ENCODE assay signal across 17 cellular contexts in the genomic region with DNA sequence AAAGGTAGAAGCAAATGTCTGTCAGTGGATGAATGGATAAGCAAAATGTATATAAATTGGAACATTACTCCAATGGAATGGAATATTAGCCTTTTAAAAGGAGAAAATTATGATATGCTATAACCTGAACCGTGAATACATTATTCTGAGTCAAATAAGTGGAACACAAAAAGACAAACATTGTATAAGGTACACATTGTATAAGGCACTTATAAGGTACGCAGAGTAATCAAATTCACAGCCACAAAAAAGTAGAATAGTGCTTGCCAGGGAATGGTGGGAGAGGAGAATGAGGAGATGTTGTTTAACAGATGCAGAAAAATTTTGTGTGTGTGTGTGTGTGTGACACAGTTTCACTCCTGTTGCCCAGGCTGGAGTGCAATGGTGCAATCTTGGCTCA.
"Had no signal": no experiment of that assay in that cellular context is flagged by ENCODE, and none has a peak within 500 bp of the region (broad histone marks: within the 10 kb centered on the region; RNA-seq: fewer than 3 reads in every experiment).

No MANE protein-coding gene starts in this region.

- DNase-seq: dermis blood vessel endothelial cell; dorsolateral prefrontal cortex; effector CD4-positive, alpha-beta T cell; effector memory CD4-positive, alpha-beta T cell; foreskin keratinocyte; heart left ventricle; hippocampal formation; left cardiac atrium; left lung; left ventricle myocardium superior; lower lobe of right lung; mesenchymal stem cell; mucosa of descending colon had no signal

- H3K9me3 Mint-ChIP-seq: mesothelial cell of epicardium had no signal

- ATAC-seq: foreskin keratinocyte, gastroesophageal sphincter, heart left ventricle, left cardiac atrium, left lung, left ventricle myocardium superior, lower lobe of right lung, mucosa of descending colon had no signal

- H3K4me3 Mint-ChIP-seq: mesothelial cell of epicardium had no signal

- H3K27ac ChIP-seq: coronary artery, dorsolateral prefrontal cortex, esophagus muscularis mucosa, foreskin keratinocyte, gastroesophageal sphincter, heart left ventricle, left lung, lower lobe of right lung had no signal

- H3K27me3 ChIP-seq: dorsolateral prefrontal cortex, esophagus muscularis mucosa, foreskin keratinocyte, gastroesophageal sphincter, heart left ventricle, left lung had no signal

- H3K4me3 ChIP-seq: coronary artery, dorsolateral prefrontal cortex, esophagus muscularis mucosa, gastroesophageal sphincter, heart left ventricle, left lung, lower lobe of right lung, mucosa of descending colon had no signal

- H3K9me3 ChIP-seq: esophagus muscularis mucosa, gastroesophageal sphincter, heart left ventricle, left lung, lower lobe of right lung, mucosa of descending colon had no signal

- H3K36me3 ChIP-seq: esophagus muscularis mucosa, gastroesophageal sphincter, heart left ventricle, left lung, lower lobe of right lung had no signal

- H3K36me3 Mint-ChIP-seq: mesothelial cell of epicardium had no signal

- H3K27ac Mint-ChIP-seq: mesothelial cell of epicardium had no signal
